In the genomic region with DNA sequence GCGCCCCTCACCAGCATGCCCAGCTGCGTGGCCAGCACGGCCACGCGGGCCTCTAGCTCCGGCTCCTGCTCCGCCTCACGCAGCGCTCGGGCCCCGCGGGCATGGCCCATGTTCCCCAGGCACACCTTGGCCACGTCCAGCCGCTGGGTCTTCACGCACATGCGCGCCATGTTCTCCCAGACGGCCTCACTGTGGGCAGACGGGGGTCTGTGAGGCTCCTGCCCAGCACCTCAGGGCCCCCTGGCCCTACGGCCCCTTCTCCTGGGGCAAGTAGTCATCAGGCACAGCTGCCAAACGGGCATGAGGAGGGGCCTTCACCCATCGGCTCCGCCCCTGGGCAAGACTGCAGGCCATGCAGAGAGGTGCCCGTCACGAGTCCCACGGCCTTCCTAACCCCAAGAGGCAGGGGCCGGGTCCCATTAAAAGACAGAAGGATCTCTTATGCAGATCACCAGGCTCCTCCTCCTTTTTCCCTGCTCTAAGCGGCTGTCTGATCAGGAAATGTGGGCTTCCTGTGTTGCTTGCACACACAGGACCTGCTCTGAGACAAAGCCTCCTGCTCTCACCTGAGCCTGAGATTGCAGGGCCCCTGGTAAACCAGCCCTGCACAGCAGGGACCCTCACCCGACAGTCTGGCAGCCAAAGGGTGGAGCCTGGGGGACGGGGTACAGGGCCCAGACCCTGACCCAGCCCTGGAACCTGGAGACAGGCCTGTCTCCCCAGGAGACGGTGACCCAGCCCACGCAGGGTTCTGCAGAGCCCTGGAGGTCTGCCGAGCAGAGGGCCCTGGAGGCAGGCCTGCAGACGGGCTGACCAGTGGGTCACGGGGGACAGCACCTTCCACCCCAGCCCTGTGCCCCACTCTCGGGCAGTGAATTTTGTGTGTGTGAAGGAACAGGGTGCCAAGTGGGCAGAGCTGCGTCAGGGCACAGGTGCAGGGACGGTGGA, we compare ENCODE assay signal across 19 cellular contexts. TPM values are rescaled to one million over a fixed set of nuclear protein-coding genes. Genes with fewer than 3 reads are reported as not detected.
DNase-seq lines count a peak whose midpoint lies in the region; ATAC-seq lines count a peak whose summit lies in the region.
"Had no signal": no experiment of that assay in that cellular context is flagged by ENCODE, and none has a peak within 500 bp of the region (broad histone marks: within the 10 kb centered on the region; RNA-seq: fewer than 3 reads in every experiment).

No MANE protein-coding gene starts in this region.

- POLR2A ChIA-PET in activated CD4-positive, alpha-beta memory T cell treated with anti-CD3 and anti-CD28 coated beads, Interleukin-2, amount 10 ng/mL, durations not matched to agents 7 days and 5 days (lab: Charles Lee) = no interaction called here

- H3K36me3 Mint-ChIP-seq in activated CD4-positive, alpha-beta memory T cell treated with anti-CD3 and anti-CD28 coated beads, Interleukin-2, amount 10 ng/mL, durations not matched to agents 7 days and 5 days (ENCODE audit: low read depth) = no peaks in the 10 kb centered on the region
- peaks cover 5% of the 10 kb centered on the region for H3K36me3 Mint-ChIP-seq in effector memory CD8-positive, alpha-beta T cell (ENCODE audit: insufficient read depth)

- no peaks in the 10 kb centered on the region for H3K27me3 Mint-ChIP-seq in activated CD4-positive, alpha-beta memory T cell treated with anti-CD3 and anti-CD28 coated beads, Interleukin-2, amount 10 ng/mL, durations not matched to agents 7 days and 5 days
- no peaks in the 10 kb centered on the region for H3K27me3 Mint-ChIP-seq in effector memory CD8-positive, alpha-beta T cell
- H3K27me3 Mint-ChIP-seq: activated B cell treated with CpG ODN at 0.5 μM for 24 hours had no signal

- CTCF ChIA-PET in activated CD4-positive, alpha-beta memory T cell treated with anti-CD3 and anti-CD28 coated beads, Interleukin-2, amount 10 ng/mL, durations not matched to agents 7 days and 5 days (lab: Charles Lee) = no interaction called here

- no peak overlapping the region for H3K4me3 Mint-ChIP-seq in activated CD4-positive, alpha-beta memory T cell treated with anti-CD3 and anti-CD28 coated beads, Interleukin-2, amount 10 ng/mL, durations not matched to agents 7 days and 5 days
- H3K4me3 Mint-ChIP-seq in effector memory CD8-positive, alpha-beta T cell = peak overlapping the region; percentile 60 to 70
- H3K4me3 Mint-ChIP-seq: activated B cell treated with CpG ODN at 0.5 μM for 24 hours had no signal

- peak; percentile 20 to 62 (median 27) for DNase-seq in stimulated activated naive CD4-positive, alpha-beta T cell (lab: John Stamatoyannopoulos, UW)
- no peak for DNase-seq in stimulated activated naive CD4-positive, alpha-beta T cell treated with Interleukin-2 at 50 U/mL for 16 hours (lab: John Stamatoyannopoulos, UW)
- DNase-seq in activated CD4-positive, alpha-beta memory T cell treated with anti-CD3 and anti-CD28 coated beads, Interleukin-2, amount 10 ng/mL, durations not matched to agents 7 days and 5 days = peak; percentile 29
- peak in 1 of 3 experiments; percentile 19 for DNase-seq in effector memory CD8-positive, alpha-beta T cell
- DNase-seq in superior temporal gyrus (ENCODE audit: extremely low spot score) (no peak), LoVo (ENCODE audit: low spot score) (no peak), NCI-H146 (lab: John Stamatoyannopoulos, UW) (no peak)
- DNase-seq: activated B cell treated with CpG ODN at 0.5 μM for 24 hours, activated gamma-delta T cell treated with Interleukin-2 at 50 U/mL for 16 hours, caudate nucleus, EL, erythroblast, NCI-H1092 treated with DMSO at 0.1 percent for 48 hours, NCI-H345, OCI-M1, uterus had no signal

- H3K9me3 Mint-ChIP-seq in activated CD4-positive, alpha-beta memory T cell treated with anti-CD3 and anti-CD28 coated beads, Interleukin-2, amount 10 ng/mL, durations not matched to agents 7 days and 5 days = no peaks in the 10 kb centered on the region
- H3K9me3 Mint-ChIP-seq in effector memory CD8-positive, alpha-beta T cell = no peaks in the 10 kb centered on the region
- H3K9me3 Mint-ChIP-seq: activated B cell treated with CpG ODN at 0.5 μM for 24 hours had no signal

- ATAC-seq in effector memory CD8-positive, alpha-beta T cell (replicated peaks) = peak; percentile 72
- ATAC-seq in GM21526 (IDR thresholded peaks at IDR 0.05; ENCODE audit: low FRiP score, unreplicated experiment) = no peak
- ATAC-seq: GM12878 had no signal

- peaks cover 25% of the 10 kb centered on the region for H3K4me1 Mint-ChIP-seq in activated CD4-positive, alpha-beta memory T cell treated with anti-CD3 and anti-CD28 coated beads, Interleukin-2, amount 10 ng/mL, durations not matched to agents 7 days and 5 days
- peaks cover 6 to 12% of the 10 kb centered on the region in 2 donors for H3K4me1 Mint-ChIP-seq in effector memory CD8-positive, alpha-beta T cell (ENCODE audit: low read depth in 2 of 2)
- H3K4me1 Mint-ChIP-seq: activated B cell treated with CpG ODN at 0.5 μM for 24 hours had no signal

- H3K27ac Mint-ChIP-seq in activated CD4-positive, alpha-beta memory T cell treated with anti-CD3 and anti-CD28 coated beads, Interleukin-2, amount 10 ng/mL, durations not matched to agents 7 days and 5 days = peak overlapping the region; percentile 56
- peak overlapping the region; percentile 23 to 46 for H3K27ac Mint-ChIP-seq in effector memory CD8-positive, alpha-beta T cell
- H3K27ac Mint-ChIP-seq: activated B cell treated with CpG ODN at 0.5 μM for 24 hours had no signal

RNA-seq across cellular contexts. Expression of gene TMEM204, which starts 6.6 kb away (rescaled TPM):
- 10 to 100 TPM; 42.9 to 43.5 TPM for total RNA-seq in activated CD4-positive, alpha-beta memory T cell treated with anti-CD3 and anti-CD28 coated beads, Interleukin-2, amount 10 ng/mL, durations not matched to agents 7 days and 5 days

RNA-seq across cellular contexts. Expression of gene TELO2, which starts 33.7 kb away (rescaled TPM):
- total RNA-seq in activated CD4-positive, alpha-beta memory T cell treated with anti-CD3 and anti-CD28 coated beads, Interleukin-2, amount 10 ng/mL, durations not matched to agents 7 days and 5 days = 10 to 100 TPM; 49.4 to 51.9 TPM

RNA-seq across cellular contexts. Expression of gene PTX4, which starts 38.1 kb away (rescaled TPM):
- total RNA-seq in activated CD4-positive, alpha-beta memory T cell treated with anti-CD3 and anti-CD28 coated beads, Interleukin-2, amount 10 ng/mL, durations not matched to agents 7 days and 5 days = not detected
- total RNA-seq: activated B cell treated with CpG ODN at 0.5 μM for 24 hours, GM12878, kidney epithelial cell had no signal

RNA-seq across cellular contexts. Expression of gene CLCN7, which starts 52.1 kb away (rescaled TPM):
- 10 to 100 TPM; 44.2 to 49.4 TPM for total RNA-seq in activated CD4-positive, alpha-beta memory T cell treated with anti-CD3 and anti-CD28 coated beads, Interleukin-2, amount 10 ng/mL, durations not matched to agents 7 days and 5 days

Comparison
In these comparisons a context has a peak if more than half of its experiments do, and no peak if none do; other contexts are left out.
1. DNase-seq: peak in stimulated activated naive CD4-positive, alpha-beta T cell (6 of 6) and activated CD4-positive, alpha-beta memory T cell treated with anti-CD3 and anti-CD28 coated beads, Interleukin-2, amount 10 ng/mL, durations not matched to agents 7 days and 5 days (single experiment); none in stimulated activated naive CD4-positive, alpha-beta T cell treated with Interleukin-2 at 50 U/mL for 16 hours (single experiment), superior temporal gyrus (single experiment), LoVo (single experiment) and NCI-H146 (single experiment).